ENCODE assay signal across 1 cellular context in genomic region chr19:18596752-18597157, GRCh38.
TF ChIP-seq lines count a peak whose summit lies in the region.

No MANE protein-coding gene starts in this region.

TF ChIP-seq in GM12878, 131 proteins besides CTCF, POLR2A, EP300 and RAD21:
- peak in 1 of 2 experiments; percentile 44; a peak in 2 of 4 replicates for TF ChIP-seq BHLHE40 (IDR thresholded peaks at IDR 0.05; ENCODE audit: borderline replicate concordance in 1 of 2, low read depth in 2 of 2, low read length in 1 of 2)
- no peak for TF ChIP-seq RB1 (IDR thresholded peaks at IDR 0.05; ENCODE audit: borderline replicate concordance)
TF ChIP-seq in GM12878: peak in this region for 1.
